ENCODE assay signal across 9 cellular contexts in genomic region chr2:208252766-208253492, GRCh38. TPM values are rescaled to one million over a fixed set of nuclear protein-coding genes. Genes with fewer than 3 reads are reported as not detected.
DNase-seq lines count a peak whose midpoint lies in the region; ATAC-seq and TF ChIP-seq lines count a peak whose summit lies in the region.
"Had no signal": no experiment of that assay in that cellular context is flagged by ENCODE, and none has a peak within 500 bp of the region (broad histone marks: within the 10 kb centered on the region; RNA-seq: fewer than 3 reads in every experiment).

No MANE protein-coding gene starts in this region.

- no peak overlapping the region for H3K23ac ChIP-seq in mesenchymal stem cell (ENCODE audit: low read length in 2 of 2)

- H3K14ac ChIP-seq in mesenchymal stem cell (ENCODE audit: low read length in 2 of 2): no peak overlapping the region

- H3K4me3 ChIP-seq in right cardiac atrium (ENCODE audit: low read length): peak overlapping the region; percentile 85
- peak overlapping the region; percentile 73 for H3K4me3 ChIP-seq in ascending aorta
- peak overlapping the region in 1 of 2 experiments; percentile 98 for H3K4me3 ChIP-seq in mesenchymal stem cell (ENCODE audit: insufficient read depth in 1 of 2, low read depth in 1 of 2, low read length in 2 of 2)
- peak overlapping the region; percentile 76 for H3K4me3 ChIP-seq in urinary bladder (ENCODE audit: low read depth, low read length)

- intact Hi-C loops in right cardiac atrium (cut with DNase I) (loop anchor here in 1 of 4 donors (5.0 kb wide), 2 partner anchors 76 to 151 kb away; no protein-coding TSS in a partner anchor), Right ventricle myocardium superior (cut with DNase I) (no loop called here), ascending aorta (cut with DNase I) (loop anchor here (5.0 kb wide), 4 partner anchors 59 to 1491 kb away; partner anchors contain the start of genes CCNYL1 and FZD5)

- no peak overlapping the region for H3K18ac ChIP-seq in mesenchymal stem cell (ENCODE audit: low read depth in 1 of 2, low read length in 2 of 2)

- H2BK5ac ChIP-seq in mesenchymal stem cell (ENCODE audit: low read depth, low read length, poor library complexity, severe bottlenecking): no peak overlapping the region

- H2BK12ac ChIP-seq in mesenchymal stem cell (ENCODE audit: low read length in 2 of 2): no peak overlapping the region

- no peak for DNase-seq in right cardiac atrium
- no peak for DNase-seq in Right ventricle myocardium superior
- DNase-seq in ascending aorta (ENCODE audit: low spot score in 2 of 2): no peak
- peak; percentile 16 for DNase-seq in mesenchymal stem cell
- no peak for DNase-seq in activated gamma-delta T cell treated with Interleukin-2 at 50 U/mL for 16 hours
- DNase-seq in GM10266 (ENCODE audit: extremely low spot score): no peak
- DNase-seq: NCI-H69 had no signal

- no peak overlapping the region for H2BK120ac ChIP-seq in mesenchymal stem cell (ENCODE audit: low read depth, low read length)

- no peaks in the 10 kb centered on the region for H3K27me3 ChIP-seq in right cardiac atrium (ENCODE audit: control insufficient read depth, insufficient read depth)
- H3K27me3 ChIP-seq in ascending aorta: no peaks in the 10 kb centered on the region
- no peaks in the 10 kb centered on the region for H3K27me3 ChIP-seq in mesenchymal stem cell (ENCODE audit: control insufficient read depth in 1 of 2, insufficient read depth in 1 of 2, low read length in 2 of 2)

- no peak overlapping the region for H2BK15ac ChIP-seq in mesenchymal stem cell (ENCODE audit: low read depth, poor library complexity, severe bottlenecking)

- peak overlapping the region; percentile 87 for H3K9ac ChIP-seq in mesenchymal stem cell (ENCODE audit: low read length)

- no peak overlapping the region for H2AFZ ChIP-seq in mesenchymal stem cell (ENCODE audit: low read depth, low read length)

- 50% methylated on average over 2 of the region's 2 CpGs for WGBS in right cardiac atrium
- WGBS in mesenchymal stem cell: no CpG with 5 or more reads among the region's 2 CpGs
- 58% methylated on average over 2 of the region's 2 CpGs for WGBS in urinary bladder

- H4K91ac ChIP-seq in mesenchymal stem cell (ENCODE audit: low read length): no peak overlapping the region

- no peak overlapping the region for H2AK5ac ChIP-seq in mesenchymal stem cell (ENCODE audit: low read length, severe bottlenecking)

- peaks cover 20% of the 10 kb centered on the region for H3K79me1 ChIP-seq in mesenchymal stem cell (replicated peaks; ENCODE audit: low read length, poor library complexity, severe bottlenecking)

- H3K4me1 ChIP-seq in right cardiac atrium (ENCODE audit: control insufficient read depth, insufficient read depth, low read length) (no peaks in the 10 kb centered on the region), ascending aorta (peaks cover 0 to 21% of the 10 kb centered on the region in 2 donors), mesenchymal stem cell (ENCODE audit: control insufficient read depth, insufficient read depth, low read depth, low read length) (peaks cover 2% of the 10 kb centered on the region), urinary bladder (ENCODE audit: insufficient read depth) (peaks cover 3% of the 10 kb centered on the region)

- TF ChIP-seq CTCF in ascending aorta (IDR thresholded peaks at IDR 0.05) (no peak), GM10266 (IDR thresholded peaks at IDR 0.05; ENCODE audit: control insufficient read depth, insufficient read depth, low read depth, missing control alignments) (no peak)

- no peak overlapping the region for H3K4ac ChIP-seq in mesenchymal stem cell (ENCODE audit: low read depth in 1 of 2, low read length in 2 of 2)

- H3K9me3 ChIP-seq in right cardiac atrium (ENCODE audit: control insufficient read depth, low read length): no peaks in the 10 kb centered on the region
- H3K9me3 ChIP-seq in ascending aorta: no peaks in the 10 kb centered on the region
- H3K9me3 ChIP-seq in mesenchymal stem cell (ENCODE audit: control insufficient read depth, low read length): no peaks in the 10 kb centered on the region

- H3K27ac ChIP-seq in right cardiac atrium (ENCODE audit: low read length) (no peak overlapping the region), ascending aorta (peak overlapping the region in 1 of 2 donors; percentile 54), mesenchymal stem cell (ENCODE audit: low read length, poor library complexity, severe bottlenecking) (no peak overlapping the region), urinary bladder (ENCODE audit: low read depth) (peak overlapping the region; percentile 66)

- H3K4me2 ChIP-seq in mesenchymal stem cell (ENCODE audit: low read length, poor library complexity, severe bottlenecking): peak overlapping the region; percentile 37

- H3K36me3 ChIP-seq in ascending aorta (peaks cover 3 to 21% of the 10 kb centered on the region in 2 donors), mesenchymal stem cell (ENCODE audit: control insufficient read depth in 1 of 2, insufficient read depth in 2 of 2, low read depth in 1 of 2, low read length in 2 of 2) (peaks cover 5 to 56% of the 10 kb centered on the region in 2 experiments), urinary bladder (ENCODE audit: insufficient read depth) (peaks cover 2% of the 10 kb centered on the region)

- no peak for ATAC-seq in right cardiac atrium
- no peak for ATAC-seq in Right ventricle myocardium superior (ENCODE audit: poor library complexity)
- ATAC-seq in GM18867 (IDR thresholded peaks at IDR 0.05; ENCODE audit: unreplicated experiment): no peak

- H4K8ac ChIP-seq in mesenchymal stem cell (ENCODE audit: low read length): no peak overlapping the region

RNA-seq across cellular contexts. Expression of gene IDH1, which starts 1.9 kb away (rescaled TPM):
- 10 to 100 TPM; 27.0 to 45.0 (median 37.2) TPM for total RNA-seq in right cardiac atrium
- 18.2 TPM for polyA plus RNA-seq in right cardiac atrium
- total RNA-seq in Right ventricle myocardium superior: 43.6 TPM
- total RNA-seq in ascending aorta: 25.9 TPM
- polyA plus RNA-seq in mesenchymal stem cell (2013, experiment 1 of 2): 179 TPM
- polyA plus RNA-seq in mesenchymal stem cell (2013, experiment 2 of 2): 184 TPM
- total RNA-seq in urinary bladder: 268 TPM
- polyA plus RNA-seq in urinary bladder: 88.4 TPM

RNA-seq across cellular contexts. Expression of gene PIKFYVE, which starts 13.1 kb away (rescaled TPM):
- 10 to 100 TPM; 17.2 to 20.4 (median 19.9) TPM for total RNA-seq in right cardiac atrium
- polyA plus RNA-seq in right cardiac atrium: 5.0 TPM
- 13.2 TPM for total RNA-seq in Right ventricle myocardium superior
- total RNA-seq in ascending aorta: 12.0 TPM
- polyA plus RNA-seq in mesenchymal stem cell (2013, experiment 1 of 2): 14.9 TPM
- polyA plus RNA-seq in mesenchymal stem cell (2013, experiment 2 of 2): 13.8 TPM
- total RNA-seq in urinary bladder: 57.5 TPM
- 9.8 TPM for polyA plus RNA-seq in urinary bladder
